In the genomic region with DNA sequence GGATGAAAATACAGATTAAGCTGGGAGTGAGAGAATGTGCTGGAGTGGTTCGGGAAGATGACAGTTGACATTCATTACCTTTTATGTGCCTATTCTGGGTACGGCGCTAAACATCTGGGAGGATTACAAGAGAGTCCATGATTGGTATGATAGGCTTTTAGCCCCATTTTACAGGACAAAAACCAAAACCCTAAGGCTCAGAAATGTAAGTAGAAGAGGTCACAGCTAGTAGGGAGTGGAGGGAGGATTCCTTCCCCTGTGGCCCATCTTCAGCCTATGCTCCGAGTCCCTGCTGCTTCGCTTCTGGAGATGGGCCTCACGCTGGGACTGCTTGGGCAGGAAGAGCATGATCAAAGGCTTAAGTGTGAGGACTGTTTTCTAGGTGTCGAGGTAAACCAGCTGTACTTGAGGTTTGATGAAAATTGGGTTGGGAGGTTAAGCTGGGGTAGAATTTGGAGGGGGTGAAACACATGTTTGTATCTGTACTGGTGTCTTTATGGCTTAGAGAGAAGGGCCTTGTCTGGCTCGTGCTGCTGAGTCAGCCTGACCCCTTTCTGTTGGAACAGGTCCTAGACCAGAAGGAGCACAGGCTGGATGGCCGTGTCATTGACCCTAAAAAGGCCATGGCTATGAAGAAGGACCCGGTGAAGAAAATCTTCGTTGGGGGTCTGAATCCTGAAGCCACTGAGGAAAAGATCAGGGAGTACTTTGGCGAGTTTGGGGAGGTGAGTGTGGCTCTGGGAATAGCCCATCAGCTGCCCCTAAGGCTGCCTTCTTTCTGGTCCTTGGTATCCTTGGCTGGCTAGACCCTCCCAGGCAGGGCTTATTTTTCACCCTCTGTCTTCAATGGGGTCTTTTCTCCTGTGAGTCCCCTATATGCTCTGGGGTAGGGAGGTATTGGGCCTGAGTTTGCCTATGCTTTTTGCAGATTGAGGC, we compare ENCODE assay signal across 8 cellular contexts. TPM values are rescaled to one million over a fixed set of nuclear protein-coding genes. Genes with fewer than 3 reads are reported as not detected.
A peak's percentile ranks its signal among the peaks of the same experiment; 100 is the strongest.
DNase-seq lines count a peak whose midpoint lies in the region; ATAC-seq, FAIRE-seq and TF ChIP-seq lines count a peak whose summit lies in the region.

No MANE protein-coding gene starts in this region.

- 42 to 43% methylated on average over 12 of the region's 12 CpGs for WGBS in esophagus, 2 donors
- WGBS in pancreas, 2 donors: 64 to 70% methylated on average over 12 of the region's 12 CpGs

- intact Hi-C loops in pancreas (cut with DNase I): no loop called here

- DNase-seq in ELR (ENCODE audit: low read depth): peak; percentile 32
- peak in 1 of 3 donors; percentile 49 for DNase-seq in Peyer's patch
- peak in 2 of 6 donors; percentile 36 to 39 for DNase-seq in pancreas
- no peak for DNase-seq in NK-92 treated with Interleukin-12 subunit alpha and Interleukin-12 subunit beta, amount 100 ng/mL, for 24 hours (lab: John Stamatoyannopoulos, UW)
- no peak for DNase-seq in amniotic stem cell (lab: John Stamatoyannopoulos, UW)
- DNase-seq in NCI-H510A treated with DMSO at 0.1 percent for 48 hours (lab: John Stamatoyannopoulos, UW): no peak

- H3K27ac ChIP-seq in Peyer's patch (peak overlapping the region in 3 of 4 donors; percentile 97 to 99 (median 98)), esophagus (ENCODE audit: low read depth in 2 of 2, low read length in 1 of 2) (peak overlapping the region; percentile 40 to 63), pancreas (no peak overlapping the region)

- ATAC-seq in pancreas: no peak
- no peak for ATAC-seq in HG02759 (IDR thresholded peaks at IDR 0.05; ENCODE audit: unreplicated experiment)

- H3K4me1 ChIP-seq in Peyer's patch (peaks cover 3 to 50% (median 13%) of the 10 kb centered on the region in 4 donors), esophagus (ENCODE audit: control insufficient read depth in 2 of 2, insufficient read depth in 2 of 2, low read length in 1 of 2) (peaks cover 4 to 24% of the 10 kb centered on the region in 2 donors), pancreas (peaks cover 6 to 25% (median 14%) of the 10 kb centered on the region in 3 donors)

- H3K9me3 ChIP-seq in Peyer's patch: no peaks in the 10 kb centered on the region
- no peaks in the 10 kb centered on the region for H3K9me3 ChIP-seq in esophagus (ENCODE audit: control insufficient read depth in 2 of 2, insufficient read depth in 1 of 2, low read depth in 1 of 2, low read length in 1 of 2)
- H3K9me3 ChIP-seq in pancreas: no peaks in the 10 kb centered on the region

- TF ChIP-seq CTCF in Peyer's patch (IDR thresholded peaks at IDR 0.05): no peak
- no peak for TF ChIP-seq CTCF in pancreas (IDR thresholded peaks at IDR 0.05)

- H3K36me3 ChIP-seq in Peyer's patch: peaks cover 0 to 50% (median 0%) of the 10 kb centered on the region in 3 donors
- peaks cover 20 to 43% of the 10 kb centered on the region in 2 donors for H3K36me3 ChIP-seq in esophagus (ENCODE audit: control insufficient read depth in 2 of 2, insufficient read depth in 2 of 2, low read length in 1 of 2)
- peaks cover 0 to 39% (median 38%) of the 10 kb centered on the region in 3 donors for H3K36me3 ChIP-seq in pancreas

- H3K4me3 ChIP-seq in Peyer's patch (peak overlapping the region; percentile 87 to 100 (median 93)), esophagus (ENCODE audit: low read depth in 1 of 2, low read length in 2 of 2) (peak overlapping the region; percentile 71 to 99), pancreas (peak overlapping the region in 3 of 4 donors; percentile 94 to 98 (median 97))

- no peak for TF ChIP-seq POLR2A in Peyer's patch (IDR thresholded peaks at IDR 0.05)

- H3K27me3 ChIP-seq in Peyer's patch (no peaks in the 10 kb centered on the region), esophagus (ENCODE audit: control insufficient read depth in 1 of 2, insufficient read depth in 2 of 2, low read length in 2 of 2) (no peaks in the 10 kb centered on the region), pancreas (no peaks in the 10 kb centered on the region)

- FAIRE-seq in pancreas (lab: Jason Lieb, UNC): no peak

RNA-seq across cellular contexts. Expression of a gene that starts 2.1 kb away (rescaled TPM):
- 100 to 1,000 TPM in 1 of 4 donors, 10 to 100 TPM in 3; 74.8 to 135 (median 81.4) TPM for total RNA-seq in Peyer's patch
- 100 to 1,000 TPM; 146 to 154 TPM for polyA plus RNA-seq in esophagus
- total RNA-seq in pancreas: 10 to 100 TPM; 24.5 to 61.6 (median 44.8) TPM
- polyA plus RNA-seq in pancreas: 10 to 100 TPM; 47.0 to 52.7 TPM

RNA-seq across cellular contexts. Expression of a gene that starts 19.3 kb away (rescaled TPM):
- total RNA-seq in Peyer's patch (not detected), pancreas (not detected)
- polyA plus RNA-seq in esophagus (not detected), pancreas (not detected)

RNA-seq across cellular contexts. Expression of a gene that starts 26.2 kb away (rescaled TPM):
- total RNA-seq in Peyer's patch: 100 to 1,000 TPM; 180 to 441 (median 280) TPM
- 10 to 100 TPM; 21.1 to 35.8 TPM for polyA plus RNA-seq in esophagus
- total RNA-seq in pancreas: 10 to 100 TPM; 29.3 to 60.3 (median 35.9) TPM
- 10 to 100 TPM; 78.9 to 83.5 TPM for polyA plus RNA-seq in pancreas

RNA-seq across cellular contexts. Expression of a gene that starts 52.7 kb away (rescaled TPM):
- total RNA-seq in Peyer's patch (10 to 100 TPM; 49.5 to 75.9 (median 62.0) TPM), pancreas (10 to 100 TPM; 34.6 to 65.6 (median 53.9) TPM)
- polyA plus RNA-seq in esophagus (100 to 1,000 TPM; 126 to 238 TPM), pancreas (10 to 100 TPM; 50.7 to 84.7 TPM)

Comparison
In these comparisons a context has a peak if more than half of its experiments do, and no peak if none do; other contexts are left out.
1. H3K27ac ChIP-seq: peak in Peyer's patch (3 of 4) and esophagus (2 of 2); none in pancreas (0 of 4).
2. Peak in every context shown above with its lines, with median percentiles within 50 percentile points of each other: H3K4me3 ChIP-seq.